Comparison of ENCODE assay signal across 21 cellular contexts in the genomic region with DNA sequence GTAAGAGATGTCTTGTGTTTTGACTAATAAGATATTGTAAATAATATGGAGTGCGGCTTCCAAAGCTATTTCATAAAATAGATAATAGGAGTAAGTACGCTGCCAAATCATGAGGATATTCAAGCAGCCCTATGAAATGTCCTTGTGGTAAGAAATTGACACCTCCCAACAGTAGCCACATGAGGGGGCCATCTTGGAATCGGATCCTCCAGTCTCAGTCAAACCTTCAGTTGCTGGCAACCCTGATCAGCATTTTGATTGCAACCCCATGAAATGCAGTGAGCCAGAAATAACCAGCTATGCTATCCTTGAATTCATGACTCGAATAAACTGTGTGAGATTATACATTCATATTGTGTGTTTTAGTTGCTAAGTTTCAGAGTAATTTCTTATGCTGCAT.
DNase-seq lines count a peak whose midpoint lies in the region; ATAC-seq, FAIRE-seq and TF ChIP-seq lines count a peak whose summit lies in the region.
"Had no signal": no experiment of that assay in that cellular context is flagged by ENCODE, and none has a peak within 500 bp of the region (broad histone marks: within the 10 kb centered on the region; RNA-seq: fewer than 3 reads in every experiment).

No MANE protein-coding gene starts in this region.

- H4K8ac ChIP-seq in H1 (ENCODE audit: extremely low read depth, insufficient read depth, low read length) (no peak overlapping the region), mesendoderm (ENCODE audit: low read depth, low read length) (no peak overlapping the region)

- H4K5ac ChIP-seq in H1 (ENCODE audit: insufficient read length, low read depth, low read length) = no peak overlapping the region
- no peak overlapping the region for H4K5ac ChIP-seq in mesendoderm (ENCODE audit: low read length)

- WGBS in H1 (ENCODE audit: extremely low coverage in 1 of 2, insufficient coverage in 1 of 2, insufficient read length in 1 of 2, insufficient replicate concordance in 2 of 2, low coverage in 1 of 2, low lambda C conversion rate in 2 of 2, missing lambda C conversion rate in 1 of 2), 2 experiments = 77% methylated on average over 4 of the region's 4 CpGs; no CpG with 5 or more reads in 1 of the 2 experiments
- no CpG with 5 or more reads among the region's 4 CpGs for WGBS in mesendoderm (ENCODE audit: extremely low coverage, insufficient coverage, low lambda C conversion rate)

- peak in 1 of 3 experiments; percentile 18; a peak in 1 of 4 replicates for TF ChIP-seq CTCF in H1 (IDR thresholded peaks at IDR 0.05; ENCODE audit: control extremely low read depth in 1 of 3, insufficient read depth in 1 of 3, low read depth in 1 of 3, low read length in 3 of 3)

- DNase-seq in NCI-H82 (lab: John Stamatoyannopoulos, UW) (peak; percentile 12), NCI-H82 treated with DMSO at 0.1 percent for 48 hours (lab: John Stamatoyannopoulos, UW; ENCODE audit: unreplicated experiment) (no peak), H1 (ENCODE audit: low read depth in 1 of 2, low spot score in 2 of 2) (no peak), mesendoderm (peak; percentile 9), epidermal melanocyte (ENCODE audit: insufficient read length, low spot score) (no peak)
- DNase-seq: Calu3; CD4-positive, alpha-beta memory T cell; DMS 273 treated with DMSO at 0.1 percent for 48 hours; DMS53; DND-41; EL; GM23248; H7 had no signal

- H3K14ac ChIP-seq in H1 (ENCODE audit: insufficient read length) = no peak overlapping the region

- H3K23ac ChIP-seq in H1 (ENCODE audit: insufficient read length) = no peak overlapping the region
- no peak overlapping the region for H3K23ac ChIP-seq in mesendoderm (ENCODE audit: low read length)

- ATAC-seq in HG03469 (IDR thresholded peaks at IDR 0.05; ENCODE audit: unreplicated experiment) (no peak), HG03354 (IDR thresholded peaks at IDR 0.05; ENCODE audit: poor library complexity, severe bottlenecking, unreplicated experiment) (no peak)
- ATAC-seq: A549 had no signal

- no peaks in the 10 kb centered on the region for H3K23me2 ChIP-seq in H1 (ENCODE audit: low read depth, low read length)

- H3K4me1 ChIP-seq in H1 (replicated peaks in 1 of 4; ENCODE audit: control insufficient read depth in 3 of 4, insufficient read depth in 4 of 4, low read length in 3 of 4) (peaks cover 0 to 2% (median 0%) of the 10 kb centered on the region in 4 experiments; a peak in 1 of 7 replicates), mesendoderm (ENCODE audit: control insufficient read depth, low read depth, low read length) (no peaks in the 10 kb centered on the region)
- H3K4me1 ChIP-seq: A549, BLaER1 had no signal

- H2AFZ ChIP-seq in H1 (ENCODE audit: low read length) = no peak overlapping the region
- H2AFZ ChIP-seq: GM23248 had no signal

- H3K56ac ChIP-seq in H1 (replicated peaks; ENCODE audit: insufficient read length, low read depth, low read length) (no peak overlapping the region), mesendoderm (ENCODE audit: low read length) (no peak overlapping the region)

- H3K9ac ChIP-seq in H1 (replicated peaks in 1 of 4; ENCODE audit: extremely low read depth in 1 of 4, low read depth in 3 of 4, low read length in 3 of 4) = no peak overlapping the region
- no peak overlapping the region for H3K9ac ChIP-seq in mesendoderm (ENCODE audit: low read length)
- H3K9ac ChIP-seq: BLaER1, GM23248, KMS-11 had no signal

- no peak for TF ChIP-seq EP300 in H1 (IDR thresholded peaks at IDR 0.05; ENCODE audit: borderline replicate concordance in 1 of 2, low read depth in 2 of 2, low read length in 2 of 2)

- no peak overlapping the region for H3K27ac ChIP-seq in H1 (ENCODE audit: low read depth, low read length)
- no peak overlapping the region for H3K27ac ChIP-seq in mesendoderm (ENCODE audit: low read depth, low read length)
- H3K27ac ChIP-seq: 22Rv1, A549, BLaER1, GM23248, HL-60, KMS-11 had no signal

- no peak overlapping the region for H3K4me2 ChIP-seq in H1 (ENCODE audit: insufficient read depth in 1 of 2, low read depth in 2 of 2, low read length in 2 of 2)
- no peak overlapping the region for H3K4me2 ChIP-seq in mesendoderm (ENCODE audit: low read length)
- H3K4me2 ChIP-seq: A549, BLaER1, KMS-11 had no signal

- no peak for TF ChIP-seq POLR2A in H1 (IDR thresholded peaks at IDR 0.05; ENCODE audit: control extremely low read depth in 1 of 2, low read depth in 2 of 2, low read length in 2 of 2)

- POLR2A ChIA-PET in H1 (lab: Charles Lee; ENCODE audit: partially characterized antibody) = no interaction called here

- no peak overlapping the region for H2AK5ac ChIP-seq in H1 (ENCODE audit: low read depth, low read length)
- no peak overlapping the region for H2AK5ac ChIP-seq in mesendoderm (ENCODE audit: low read length)

- H3K4ac ChIP-seq in H1 (replicated peaks; ENCODE audit: insufficient read length, low read depth, low read length) (no peak overlapping the region), mesendoderm (ENCODE audit: low read depth, low read length) (no peak overlapping the region)

- H2BK20ac ChIP-seq in H1 (ENCODE audit: low read length) = no peak overlapping the region

- H2BK15ac ChIP-seq in H1 (ENCODE audit: low read length) (no peak overlapping the region), mesendoderm (replicated peaks; ENCODE audit: low read depth) (no peak overlapping the region)

- H2BK120ac ChIP-seq in H1 (replicated peaks; ENCODE audit: low read depth, low read length) (no peak overlapping the region), mesendoderm (ENCODE audit: low read depth, low read length) (no peak overlapping the region)

- no peaks in the 10 kb centered on the region for H3K36me3 ChIP-seq in H1 (ENCODE audit: control insufficient read depth in 2 of 4, insufficient read depth in 4 of 4, low read length in 3 of 4)
- no peaks in the 10 kb centered on the region for H3K36me3 ChIP-seq in mesendoderm (ENCODE audit: control insufficient read depth, insufficient read depth, low read length)
- H3K36me3 ChIP-seq: BLaER1 had no signal

- H3K79me2 ChIP-seq in H1 (ENCODE audit: control insufficient read depth in 1 of 2, insufficient read depth in 2 of 2, low read length in 2 of 2) (no peaks in the 10 kb centered on the region), mesendoderm (ENCODE audit: control insufficient read depth, insufficient read depth, low read length) (no peaks in the 10 kb centered on the region)

- H3K79me1 ChIP-seq in H1 (ENCODE audit: low read depth, low read length) = no peaks in the 10 kb centered on the region
- H3K79me1 ChIP-seq in mesendoderm (ENCODE audit: low read length) = no peaks in the 10 kb centered on the region

- CTCF ChIA-PET in H1 (lab: Charles Lee; ENCODE audit: partially characterized antibody) = interaction anchor here (0.8 to 3.0 kb wide), 8 partner anchors 9 to 436 kb away, joined by 3 to 11 read pairs (median 4); no protein-coding TSS in a partner anchor

- H3K18ac ChIP-seq in H1 (ENCODE audit: extremely low read depth, low read length) = no peak overlapping the region
- H3K18ac ChIP-seq in mesendoderm (ENCODE audit: low read length) = no peak overlapping the region

- no peak overlapping the region for H3K4me3 ChIP-seq in H1 (ENCODE audit: extremely low read depth in 1 of 4, insufficient read depth in 2 of 4, low read depth in 3 of 4, low read length in 4 of 4)
- no peak overlapping the region for H3K4me3 ChIP-seq in mesendoderm (ENCODE audit: low read length)
- H3K4me3 ChIP-seq: A549, BLaER1, GM23248 had no signal

- H2BK12ac ChIP-seq in H1 (ENCODE audit: low read depth, low read length) = no peak overlapping the region

- H3K27me3 ChIP-seq in H1 (replicated peaks in 1 of 4; ENCODE audit: control insufficient read depth in 3 of 4, extremely low read depth in 1 of 4, insufficient read depth in 3 of 4, low read length in 3 of 4) = peaks cover 0 to 3% (median 0%) of the 10 kb centered on the region in 4 experiments; a peak in 2 of 7 replicates
- H3K27me3 ChIP-seq in mesendoderm (ENCODE audit: insufficient read depth, low read length, poor library complexity) = no peaks in the 10 kb centered on the region
- H3K27me3 ChIP-seq: BLaER1 had no signal

- H2BK5ac ChIP-seq in H1 (ENCODE audit: low read depth, low read length) (no peak overlapping the region), mesendoderm (ENCODE audit: low read length) (no peak overlapping the region)

- no peak overlapping the region for H4K91ac ChIP-seq in H1 (replicated peaks; ENCODE audit: insufficient read length, low read length)

- no peaks in the 10 kb centered on the region for H4K20me1 ChIP-seq in H1 (replicated peaks in 1 of 2; ENCODE audit: control insufficient read depth in 1 of 2, insufficient read depth in 2 of 2, low read length in 2 of 2)
- H4K20me1 ChIP-seq: BLaER1 had no signal

- no peak for FAIRE-seq in H1 (lab: Jason Lieb, UNC)
- FAIRE-seq: A549, GM12891 had no signal

- H3K9me3 ChIP-seq in H1 (ENCODE audit: insufficient read depth in 2 of 2, low read depth in 1 of 2, low read length in 1 of 2) = no peaks in the 10 kb centered on the region; a peak in 1 of 4 replicates
- H3K9me3 ChIP-seq: A549, BLaER1 had no signal

- TF ChIP-seq RAD21 in H1 (IDR thresholded peaks at IDR 0.05 in 1 of 2, conservative IDR thresholded peaks at IDR 0.05 in 1 of 2; ENCODE audit: low read depth in 2 of 2, low read length in 2 of 2) = 0 out of 4 replicates have a peak, but pooled peaks of 1 of the 2 experiments have one; percentile 3

TF ChIP-seq in H1, 55 proteins besides CTCF, POLR2A, EP300 and RAD21 (continues in another document):
- TF ChIP-seq SUZ12 (IDR thresholded peaks at IDR 0.05; ENCODE audit: low read length) = no peak
- no peak for TF ChIP-seq CBX5 (IDR thresholded peaks at IDR 0.05; ENCODE audit: low read depth, low read length)
- peak; percentile 59; the same call in 1 of the 2 replicates for TF ChIP-seq YY1 (IDR thresholded peaks at IDR 0.05; ENCODE audit: low read depth, low read length)
- no peak for TF ChIP-seq SRF (IDR thresholded peaks at IDR 0.05; ENCODE audit: low read depth, low read length)

Comparison
In these comparisons a context has a peak if more than half of its experiments do, and no peak if none do; other contexts are left out.
1. DNase-seq: peak in NCI-H82 (single experiment) and mesendoderm (single experiment); none in NCI-H82 treated with DMSO at 0.1 percent for 48 hours (single experiment), H1 (0 of 2) and epidermal melanocyte (single experiment).